Comparison of ENCODE assay signal across 24 cellular contexts in the genomic region with DNA sequence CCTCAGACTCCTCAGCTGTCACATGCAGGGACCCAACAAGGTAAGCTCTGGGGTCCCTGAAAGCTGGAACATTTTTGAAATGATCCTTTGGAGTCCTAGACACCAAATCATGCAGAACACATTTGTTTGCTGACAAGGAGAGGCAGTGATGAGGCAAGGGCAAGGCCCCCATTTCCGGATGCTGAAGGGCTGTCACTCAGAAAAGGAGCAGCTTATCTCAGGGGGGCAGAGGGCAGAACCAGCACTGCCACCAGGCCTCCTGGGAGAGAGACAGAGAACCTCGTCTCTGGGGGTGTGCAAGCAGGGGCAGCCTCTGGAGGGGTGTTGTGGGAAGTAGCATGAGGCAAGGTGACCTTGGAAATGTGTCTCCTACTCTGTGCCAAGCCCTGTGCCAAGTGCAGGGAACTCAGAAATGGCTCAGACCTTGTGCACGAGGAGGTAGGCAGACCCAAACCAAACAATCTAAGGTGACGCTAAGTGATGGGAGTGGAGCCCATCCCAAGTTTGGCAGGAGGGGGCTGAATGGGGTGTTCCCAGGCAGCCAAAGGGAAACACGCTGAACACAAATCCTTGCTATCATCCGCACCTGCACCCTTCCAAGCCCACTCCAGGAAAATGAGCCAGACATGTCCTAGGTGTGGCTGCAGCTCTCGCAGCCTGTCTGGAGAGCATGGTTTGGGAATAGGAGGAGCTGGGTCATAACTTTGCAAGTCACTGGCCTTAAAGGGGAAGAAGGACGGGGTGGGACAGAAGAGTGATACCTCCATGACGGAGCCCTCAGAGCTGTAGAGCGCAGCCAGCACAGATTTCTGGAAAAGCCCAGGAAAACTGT.
DNase-seq lines count a peak whose midpoint lies in the region; ATAC-seq, FAIRE-seq and TF ChIP-seq lines count a peak whose summit lies in the region.
"Had no signal": no experiment of that assay in that cellular context is flagged by ENCODE, and none has a peak within 500 bp of the region (broad histone marks: within the 10 kb centered on the region; RNA-seq: fewer than 3 reads in every experiment).

No MANE protein-coding gene starts in this region.

- no peak overlapping the region for H3K27ac Mint-ChIP-seq in activated T-cell treated with anti-CD3 and anti-CD28 coated beads, Interleukin-2, amount 50 U/mL, for 72 hours
- H3K27ac Mint-ChIP-seq: activated CD4-positive, alpha-beta T cell treated with anti-CD3 and anti-CD28 coated beads, Interleukin-2, amount 10 ng/mL, durations not matched to agents 24 days and 14 days; nephron progenitor cell; type B pancreatic cell had no signal

- no peak for TF ChIP-seq CTCF in GM12878 (IDR thresholded peaks at IDR 0.05 in 2 of 3, conservative IDR thresholded peaks at IDR 0.05 in 1 of 3; ENCODE audit: control insufficient read depth in 2 of 3, extremely low read depth in 1 of 3, insufficient read depth in 1 of 3, low read depth in 3 of 3, low read length in 3 of 3)

- DNase-seq in activated T-cell treated with anti-CD3 and anti-CD28 coated beads, Interleukin-2, amount 50 U/mL, for 1 hour = peak; percentile 8
- no peak for DNase-seq in activated T-cell treated with anti-CD3 and anti-CD28 coated beads, Interleukin-2, amount 50 U/mL, for 72 hours
- DNase-seq in Karpas-422 (peak; percentile 71), GM12878 (ENCODE audit: low read depth, low spot score) (no peak), posterior vena cava (ENCODE audit: low spot score) (peak; percentile 23), NCI-H345 (lab: John Stamatoyannopoulos, UW) (no peak), DMS114 treated with DMSO at 0.1 percent for 48 hours (lab: John Stamatoyannopoulos, UW; ENCODE audit: unreplicated experiment) (no peak)
- DNase-seq: activated CD4-positive, alpha-beta T cell treated with anti-CD3 and anti-CD28 coated beads, Interleukin-2, amount 10 ng/mL, durations not matched to agents 24 days and 14 days; C1 segment of cervical spinal cord; dermis blood vessel endothelial cell; heart right ventricle; NCI-H2171; NCI-H526; nephron progenitor cell; stimulated activated CD8-positive, alpha-beta memory T cell treated with anti-CD3 and anti-CD28 coated beads, Interleukin-4, amount 100 ng/mL, for 48 hours; SW 1271 had no signal

- H3K27me3 Mint-ChIP-seq in activated T-cell treated with anti-CD3 and anti-CD28 coated beads, Interleukin-2, amount 50 U/mL, for 72 hours (ENCODE audit: low read depth) = no peaks in the 10 kb centered on the region

- no peaks in the 10 kb centered on the region for H3K9me2 ChIP-seq in Karpas-422 (replicated peaks; ENCODE audit: insufficient read depth, low read length)

- H3K4me2 ChIP-seq in Karpas-422 (ENCODE audit: low read depth, low read length, poor library complexity, severe bottlenecking) (peak overlapping the region; percentile 4), GM12878 (ENCODE audit: control insufficient read depth, insufficient read depth) (no peak overlapping the region)

- peaks cover 7% of the 10 kb centered on the region for H3K4me1 Mint-ChIP-seq in activated T-cell treated with anti-CD3 and anti-CD28 coated beads, Interleukin-2, amount 50 U/mL, for 72 hours (ENCODE audit: low read depth)

- no peak overlapping the region for H3K4me3 ChIP-seq in Karpas-422 (ENCODE audit: low read length)
- H3K4me3 ChIP-seq in GM12878 = no peak overlapping the region
- H3K4me3 ChIP-seq: breast epithelium, heart right ventricle, left lung had no signal

- FAIRE-seq in GM12878 (lab: Jason Lieb, UNC) = no peak
- FAIRE-seq: endothelial cell of umbilical vein, G401.6, TTC549 had no signal

- no peaks in the 10 kb centered on the region for H3K79me2 ChIP-seq in Karpas-422 (ENCODE audit: low read length)
- H3K79me2 ChIP-seq in GM12878 (ENCODE audit: control insufficient read depth, insufficient read depth, low read length) = no peaks in the 10 kb centered on the region

- H3K9ac ChIP-seq in Karpas-422 (ENCODE audit: low read length) = no peak overlapping the region
- no peak overlapping the region for H3K9ac ChIP-seq in GM12878 (ENCODE audit: control insufficient read depth, insufficient read depth, low read length)

- H3K27ac ChIP-seq in Karpas-422 (ENCODE audit: low read length) (no peak overlapping the region), GM12878 (ENCODE audit: control insufficient read depth, insufficient read depth) (no peak overlapping the region)
- H3K27ac ChIP-seq: breast epithelium, heart right ventricle, left lung had no signal

- H3K36me3 Mint-ChIP-seq in activated T-cell treated with anti-CD3 and anti-CD28 coated beads, Interleukin-2, amount 50 U/mL, for 72 hours (ENCODE audit: insufficient read depth in 2 of 2) = peaks cover 0 to 1% of the 10 kb centered on the region in 2 donors
- H3K36me3 Mint-ChIP-seq: type B pancreatic cell had no signal

- no peaks in the 10 kb centered on the region for H3K36me3 ChIP-seq in Karpas-422 (ENCODE audit: insufficient read depth, low read length)
- no peaks in the 10 kb centered on the region for H3K36me3 ChIP-seq in GM12878 (ENCODE audit: control insufficient read depth in 2 of 2, insufficient read depth in 2 of 2, low read length in 1 of 2)
- H3K36me3 ChIP-seq: breast epithelium, left lung had no signal

- POLR2A ChIA-PET in GM12878 (lab: Charles Lee) = no interaction called here

- in situ Hi-C loops in GM12878 (cut with MboI) = loop anchor here (5.0 to 10.0 kb wide), 2 partner anchors 67 to 105 kb away; no protein-coding TSS in a partner anchor

- RAD21 ChIA-PET in GM12878 (lab: Charles Lee; ENCODE audit: unreplicated experiment) = interaction anchor here (0.8 kb wide), 1 partner anchor 109 kb away, joined by 4 read pairs; no protein-coding TSS in a partner anchor

- BruUV-seq in GM12878 (replicated peaks; lab: Mats Ljungman, UMichigan) = no TSS peak

- no peak for ATAC-seq in activated T-cell treated with anti-CD3 and anti-CD28 coated beads, Interleukin-2, amount 50 U/mL, for 72 hours (replicated peaks in 1 of 2)
- ATAC-seq in GM12878 = no peak
- ATAC-seq in GM18870 (IDR thresholded peaks at IDR 0.05; ENCODE audit: unreplicated experiment) = no peak
- ATAC-seq: HCT116, heart right ventricle, left lung had no signal

- CTCF ChIA-PET in GM12878 (lab: Yijun Ruan, JAX) = interaction anchor here (0.7 kb wide), 1 partner anchor 109 kb away, joined by 3 read pairs; no protein-coding TSS in a partner anchor

- H3K9me3 ChIP-seq in Karpas-422 (ENCODE audit: low read length) (no peaks in the 10 kb centered on the region), GM12878 (replicated peaks; ENCODE audit: control insufficient read depth, insufficient read depth, low read length) (no peaks in the 10 kb centered on the region)
- H3K9me3 ChIP-seq: breast epithelium, heart right ventricle, left lung had no signal

- no peak for TF ChIP-seq RAD21 in GM12878 (IDR thresholded peaks at IDR 0.05; ENCODE audit: insufficient read depth, low read depth, low read length)

- H2AFZ ChIP-seq in Karpas-422 (ENCODE audit: low read length) = no peak overlapping the region
- no peak overlapping the region for H2AFZ ChIP-seq in GM12878 (ENCODE audit: control insufficient read depth, low read depth, low read length)

- no peaks in the 10 kb centered on the region for H3K9me3 Mint-ChIP-seq in activated T-cell treated with anti-CD3 and anti-CD28 coated beads, Interleukin-2, amount 50 U/mL, for 72 hours
- H3K9me3 Mint-ChIP-seq: activated CD4-positive, alpha-beta T cell treated with anti-CD3 and anti-CD28 coated beads, Interleukin-2, amount 10 ng/mL, durations not matched to agents 24 days and 14 days; nephron progenitor cell; type B pancreatic cell had no signal

- no peak for TF ChIP-seq EP300 in GM12878 (IDR thresholded peaks at IDR 0.05; ENCODE audit: borderline replicate concordance in 1 of 2, control insufficient read depth in 1 of 2, low read depth in 2 of 2, low read length in 2 of 2)

- H4K20me1 ChIP-seq in Karpas-422 (ENCODE audit: insufficient read depth, low read depth, low read length) (peaks cover 2% of the 10 kb centered on the region; the same call in 1 of the 2 replicates), GM12878 (ENCODE audit: control insufficient read depth, insufficient read depth) (no peaks in the 10 kb centered on the region)

- SMC1A ChIA-PET in GM12878 (lab: Charles Lee; ENCODE audit: uncharacterized antibody, unreplicated experiment) = no interaction called here

- TF ChIP-seq POLR2A in GM12878 (IDR thresholded peaks at IDR 0.05; ENCODE audit: low read depth, low read length) = no peak

- intact Hi-C loops in GM12878 (cut with micrococcal nuclease; ENCODE audit: unreplicated experiment) = loop anchor here (10.0 kb wide), 1 partner anchor 235 kb away; a partner anchor contains a TSS
- intact Hi-C loops in posterior vena cava (cut with DNase I) = loop anchor here (10.0 kb wide), 1 partner anchor 105 kb away; no protein-coding TSS in a partner anchor

- H3K27me3 ChIP-seq in Karpas-422 (ENCODE audit: low read length) (no peaks in the 10 kb centered on the region), GM12878 (replicated peaks in 1 of 2; ENCODE audit: control insufficient read depth in 2 of 2, insufficient read depth in 2 of 2, low read length in 1 of 2) (peaks cover 0 to 3% of the 10 kb centered on the region in 2 experiments; a peak in 3 of 4 replicates)

- WGBS in GM12878 (ENCODE audit: insufficient coverage, insufficient replicate concordance, low lambda C conversion rate, missing lambda C conversion rate) = 32% methylated on average over 10 of the region's 10 CpGs

- H3K4me3 Mint-ChIP-seq in activated T-cell treated with anti-CD3 and anti-CD28 coated beads, Interleukin-2, amount 50 U/mL, for 72 hours = no peak overlapping the region
- H3K4me3 Mint-ChIP-seq: activated CD4-positive, alpha-beta T cell treated with anti-CD3 and anti-CD28 coated beads, Interleukin-2, amount 10 ng/mL, durations not matched to agents 24 days and 14 days; nephron progenitor cell; type B pancreatic cell had no signal

- H3K4me1 ChIP-seq in Karpas-422 (ENCODE audit: low read length) = peaks cover 26% of the 10 kb centered on the region
- no peaks in the 10 kb centered on the region for H3K4me1 ChIP-seq in GM12878 (ENCODE audit: control insufficient read depth, insufficient read depth, low read length)

TF ChIP-seq in GM12878, 131 proteins besides CTCF, POLR2A, EP300 and RAD21 (continues in another document):
- TF ChIP-seq, protein P1, sequence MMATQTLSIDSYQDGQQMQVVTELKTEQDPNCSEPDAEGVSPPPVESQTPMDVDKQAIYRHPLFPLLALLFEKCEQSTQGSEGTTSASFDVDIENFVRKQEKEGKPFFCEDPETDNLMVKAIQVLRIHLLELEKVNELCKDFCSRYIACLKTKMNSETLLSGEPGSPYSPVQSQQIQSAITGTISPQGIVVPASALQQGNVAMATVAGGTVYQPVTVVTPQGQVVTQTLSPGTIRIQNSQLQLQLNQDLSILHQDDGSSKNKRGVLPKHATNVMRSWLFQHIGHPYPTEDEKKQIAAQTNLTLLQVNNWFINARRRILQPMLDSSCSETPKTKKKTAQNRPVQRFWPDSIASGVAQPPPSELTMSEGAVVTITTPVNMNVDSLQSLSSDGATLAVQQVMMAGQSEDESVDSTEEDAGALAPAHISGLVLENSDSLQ (IDR thresholded peaks at IDR 0.05) = peak; percentile 60; the same call in 1 of the 2 replicates

Comparison
In these comparisons a context has a peak if more than half of its experiments do, and no peak if none do; other contexts are left out.
1. DNase-seq: peak in activated T-cell treated with anti-CD3 and anti-CD28 coated beads, Interleukin-2, amount 50 U/mL, for 1 hour (single experiment), Karpas-422 (single experiment) and posterior vena cava (single experiment); none in activated T-cell treated with anti-CD3 and anti-CD28 coated beads, Interleukin-2, amount 50 U/mL, for 72 hours (0 of 2), GM12878 (single experiment), NCI-H345 (single experiment) and DMS114 treated with DMSO at 0.1 percent for 48 hours (single experiment).